In the genomic region with DNA sequence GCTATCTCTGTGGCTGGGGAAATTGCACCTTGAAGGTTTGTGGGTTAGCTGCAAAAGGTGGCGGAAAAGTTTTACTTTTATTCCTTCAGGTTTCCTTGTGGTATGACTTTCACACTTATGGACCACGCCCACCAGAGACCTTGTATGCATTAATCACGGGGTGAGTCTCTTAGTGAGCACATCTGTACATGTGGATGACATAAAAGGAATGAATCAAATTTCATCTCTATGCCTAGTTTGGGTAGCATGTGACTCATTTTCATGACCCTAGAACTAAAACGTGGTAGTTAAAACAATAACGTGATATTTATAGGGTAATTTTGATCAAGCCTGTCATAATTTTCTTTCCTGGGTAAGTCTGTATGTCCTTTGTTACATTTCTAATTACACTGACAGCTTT, we compare ENCODE assay signal across 19 cellular contexts.
DNase-seq lines count a peak whose midpoint lies in the region; ATAC-seq and TF ChIP-seq lines count a peak whose summit lies in the region.
"Had no signal": no experiment of that assay in that cellular context is flagged by ENCODE, and none has a peak within 500 bp of the region (broad histone marks: within the 10 kb centered on the region; RNA-seq: fewer than 3 reads in every experiment).

No MANE protein-coding gene starts in this region.

- H3K27ac ChIP-seq in dorsolateral prefrontal cortex = no peak overlapping the region
- H3K27ac ChIP-seq: C4-2B had no signal

- DNase-seq in stimulated activated CD4-positive, alpha-beta T cell treated with anti-CD3 and anti-CD28 coated beads, Interleukin-12 subunit alpha, Interleukin-12 subunit beta, amount 100 ng/mL, for 48 hours (ENCODE audit: low read depth in 2 of 3, low spot score in 1 of 3) = peak in 2 of 3 donors; percentile 5 to 8
- DNase-seq in stimulated activated CD4-positive, alpha-beta T cell treated with anti-CD3 and anti-CD28 coated beads, Interleukin-12 subunit alpha, Interleukin-12 subunit beta, amount 100 ng/mL, for 4 hours = no peak
- DNase-seq in RKO (ENCODE audit: low spot score) = peak; percentile 71
- DNase-seq in epithelial cell of esophagus (ENCODE audit: low read depth) = peak; percentile 96
- DNase-seq in stimulated activated effector memory CD8-positive, alpha-beta T cell treated with anti-CD3 and anti-CD28 coated beads, Interleukin-12 subunit alpha, Interleukin-12 subunit beta, amount 100 ng/mL, for 72 hours (ENCODE audit: low spot score in 2 of 2) = no peak
- DNase-seq in UCSD-AML1 (lab: John Stamatoyannopoulos, UW; ENCODE audit: unreplicated experiment) = no peak
- no peak for DNase-seq in dorsolateral prefrontal cortex
- no peak for DNase-seq in NCI-H2107 (lab: John Stamatoyannopoulos, UW)
- DNase-seq: activated naive CD4-positive, alpha-beta T cell treated with anti-CD3 and anti-CD28 coated beads, Interleukin-2, amount 50 U/mL, for 16 hours; activated T-cell treated with anti-CD3 and anti-CD28 coated beads, Interleukin-2, amount 50 U/mL, for 1 hour; MG63; NCI-H1436 treated with DMSO at 0.1 percent for 48 hours; NCI-H2171; NCI-H526; occipital lobe; SHP77 treated with DMSO at 0.1 percent for 48 hours; T-helper 1 cell had no signal

- no peak for TF ChIP-seq CTCF in epithelial cell of esophagus (IDR thresholded peaks at IDR 0.05; ENCODE audit: insufficient read depth, low read depth, low read length, missing control alignments)
- no peak for TF ChIP-seq CTCF in dorsolateral prefrontal cortex (IDR thresholded peaks at IDR 0.05 in 54 of 56, conservative IDR thresholded peaks at IDR 0.05 in 2 of 56; ENCODE audit: low read depth in 1 of 56, partially characterized antibody in 56 of 56)

- H3K4me1 Mint-ChIP-seq in stimulated activated effector memory CD8-positive, alpha-beta T cell treated with anti-CD3 and anti-CD28 coated beads, Interleukin-12 subunit alpha, Interleukin-12 subunit beta, amount 100 ng/mL, for 72 hours = peaks cover 6% of the 10 kb centered on the region

- no peak overlapping the region for H3K27ac Mint-ChIP-seq in stimulated activated effector memory CD8-positive, alpha-beta T cell treated with anti-CD3 and anti-CD28 coated beads, Interleukin-12 subunit alpha, Interleukin-12 subunit beta, amount 100 ng/mL, for 72 hours

- no peaks in the 10 kb centered on the region for H3K27me3 ChIP-seq in dorsolateral prefrontal cortex
- H3K27me3 ChIP-seq: MG63 had no signal

- peak; percentile 75 for ATAC-seq in stimulated activated effector memory CD8-positive, alpha-beta T cell treated with anti-CD3 and anti-CD28 coated beads, Interleukin-12 subunit alpha, Interleukin-12 subunit beta, amount 100 ng/mL, for 72 hours
- ATAC-seq: HCT116 had no signal

- intact Hi-C loops in dorsolateral prefrontal cortex (cut with DNase I) = no loop called here

- no peak overlapping the region for H3K4me3 Mint-ChIP-seq in stimulated activated effector memory CD8-positive, alpha-beta T cell treated with anti-CD3 and anti-CD28 coated beads, Interleukin-12 subunit alpha, Interleukin-12 subunit beta, amount 100 ng/mL, for 72 hours

- H3K4me3 ChIP-seq in epithelial cell of esophagus (ENCODE audit: low read length) = no peak overlapping the region
- no peak overlapping the region for H3K4me3 ChIP-seq in dorsolateral prefrontal cortex
- H3K4me3 ChIP-seq: MG63 had no signal

- H3K36me3 Mint-ChIP-seq in stimulated activated effector memory CD8-positive, alpha-beta T cell treated with anti-CD3 and anti-CD28 coated beads, Interleukin-12 subunit alpha, Interleukin-12 subunit beta, amount 100 ng/mL, for 72 hours = no peaks in the 10 kb centered on the region

- no peaks in the 10 kb centered on the region for H3K9me3 Mint-ChIP-seq in stimulated activated effector memory CD8-positive, alpha-beta T cell treated with anti-CD3 and anti-CD28 coated beads, Interleukin-12 subunit alpha, Interleukin-12 subunit beta, amount 100 ng/mL, for 72 hours

Comparison
In these comparisons a context has a peak if more than half of its experiments do, and no peak if none do; other contexts are left out.
1. DNase-seq: peak in stimulated activated CD4-positive, alpha-beta T cell treated with anti-CD3 and anti-CD28 coated beads, Interleukin-12 subunit alpha, Interleukin-12 subunit beta, amount 100 ng/mL, for 48 hours (2 of 3), RKO (single experiment) and epithelial cell of esophagus (single experiment); none in stimulated activated CD4-positive, alpha-beta T cell treated with anti-CD3 and anti-CD28 coated beads, Interleukin-12 subunit alpha, Interleukin-12 subunit beta, amount 100 ng/mL, for 4 hours (single experiment), stimulated activated effector memory CD8-positive, alpha-beta T cell treated with anti-CD3 and anti-CD28 coated beads, Interleukin-12 subunit alpha, Interleukin-12 subunit beta, amount 100 ng/mL, for 72 hours (0 of 2), UCSD-AML1 (single experiment), dorsolateral prefrontal cortex (0 of 10) and NCI-H2107 (single experiment).